15 cellular contexts compared by ENCODE assay signal in genomic region chr2:56287974-56288373, GRCh38.
DNase-seq lines count a peak whose midpoint lies in the region; ATAC-seq and TF ChIP-seq lines count a peak whose summit lies in the region.
"Had no signal": no experiment of that assay in that cellular context is flagged by ENCODE, and none has a peak within 500 bp of the region (broad histone marks: within the 10 kb centered on the region; RNA-seq: fewer than 3 reads in every experiment).

No MANE protein-coding gene starts in this region.

- peaks cover 7% of the 10 kb centered on the region for H3K9me3 ChIP-seq in left ventricle myocardium inferior (replicated peaks)
- H3K9me3 ChIP-seq: BLaER1, SJSA1 had no signal

- no peaks in the 10 kb centered on the region for H3K36me3 ChIP-seq in left ventricle myocardium inferior
- H3K36me3 ChIP-seq: BLaER1, SJSA1 had no signal

- H3K4me3 ChIP-seq in left ventricle myocardium inferior, result no peak overlapping the region
- H3K4me3 ChIP-seq: BLaER1, SJSA1 had no signal

- intact Hi-C loops in left ventricle myocardium inferior (cut with micrococcal nuclease), result no loop called here

- POLR2A ChIA-PET in RWPE1 (lab: Yijun Ruan, JAX; ENCODE audit: low non-redundant PET), result interaction anchor here (0.9 kb wide), 1 partner anchor 22 kb away, joined by 3 read pairs; no protein-coding TSS in a partner anchor

- ATAC-seq in GM19467 (IDR thresholded peaks at IDR 0.05; ENCODE audit: unreplicated experiment), result no peak
- ATAC-seq: left lobe of liver had no signal

- peaks cover 16% of the 10 kb centered on the region for H3K4me1 ChIP-seq in left ventricle myocardium inferior
- H3K4me1 ChIP-seq: BLaER1, SJSA1 had no signal

- CTCF ChIA-PET in RWPE1 (lab: Yijun Ruan, JAX), result no interaction called here

- no peaks in the 10 kb centered on the region for H3K27me3 ChIP-seq in left ventricle myocardium inferior (ENCODE audit: low read depth)
- H3K27me3 ChIP-seq: BLaER1, SJSA1 had no signal

- no peak for TF ChIP-seq CTCF in RWPE1 (conservative IDR thresholded peaks at IDR 0.05; ENCODE audit: low read depth)
- TF ChIP-seq CTCF in left ventricle myocardium inferior (IDR thresholded peaks at IDR 0.05; ENCODE audit: borderline replicate concordance), result no peak

- DNase-seq in HCEC 1CT, result peak; percentile 63
- DNase-seq in RWPE1 (ENCODE audit: low spot score), result peak; percentile 44
- peak; percentile 16 for DNase-seq in hepatic stellate cell (ENCODE audit: low spot score)
- peak; percentile 3 for DNase-seq in stromal cell of bone marrow (ENCODE audit: low read depth)
- no peak for DNase-seq in cerebellum (ENCODE audit: low spot score)
- DNase-seq in left ventricle myocardium inferior, result no peak
- DNase-seq in DMS 273 treated with DMSO at 0.1 percent for 48 hours (lab: John Stamatoyannopoulos, UW), result no peak
- DNase-seq: activated CD8-positive, alpha-beta memory T cell treated with anti-CD3 and anti-CD28 coated beads for 24 hours; effector CD4-positive, alpha-beta T cell; OCI-M1; stimulated activated CD4-positive, alpha-beta T cell treated with anti-CD3 and anti-CD28 coated beads, Interleukin-4, amount 100 ng/mL, for 24 hours had no signal

- H3K27ac ChIP-seq in RWPE1 (no peak overlapping the region), left ventricle myocardium inferior (replicated peaks) (no peak overlapping the region)
- H3K27ac ChIP-seq: BLaER1, SJSA1 had no signal

Comparison
In these comparisons a context has a peak if more than half of its experiments do, and no peak if none do; other contexts are left out.
1. DNase-seq: peak in HCEC 1CT (single experiment), RWPE1 (single experiment), hepatic stellate cell (single experiment) and stromal cell of bone marrow (single experiment); none in cerebellum (single experiment), left ventricle myocardium inferior (single experiment) and DMS 273 treated with DMSO at 0.1 percent for 48 hours (single experiment).